ENCODE assay signal across 20 cellular contexts in genomic region chr4:187849556-187850245, GRCh38.
"Had no signal": no experiment of that assay in that cellular context is flagged by ENCODE, and none has a peak within 500 bp of the region (broad histone marks: within the 10 kb centered on the region; RNA-seq: fewer than 3 reads in every experiment).

No MANE protein-coding gene starts in this region.

- H3K27me3 ChIP-seq: body of pancreas, foreskin keratinocyte, neutrophil, sigmoid colon, stomach, vagina had no signal

- H3K27ac Mint-ChIP-seq: activated CD4-positive, alpha-beta memory T cell treated with anti-CD3 and anti-CD28 coated beads for 36 hours; activated CD4-positive, alpha-beta T cell treated with anti-CD3 and anti-CD28 coated beads for 36 hours; activated CD8-positive, alpha-beta memory T cell treated with anti-CD3 and anti-CD28 coated beads, Interleukin-2, amount 10 ng/mL, durations not matched to agents 7 days and 5 days; activated naive CD4-positive, alpha-beta T cell treated with anti-CD3 and anti-CD28 coated beads for 36 hours; activated T-helper 2 cell treated with anti-CD3 and anti-CD28 coated beads, Interferon-gamma antibody, Interleukin-2, Interleukin-4, amounts not matched to agents 10 μg/mL and 5 μg/mL and 100 μg/mL, durations not matched to agents 14 hours and 24 hours and 36 hours; natural killer cell treated with Interleukin-12 subunit alpha and Interleukin-12 subunit beta and Interleukin-15 and Interleukin-18, amount 100 ng/mL, for 72 hours; stimulated activated effector memory CD8-positive, alpha-beta T cell treated with anti-CD3 and anti-CD28 coated beads, Interleukin-12 subunit alpha, Interleukin-12 subunit beta, amount 100 ng/mL, for 72 hours; WTC11 had no signal

- H3K9me3 ChIP-seq: body of pancreas, neutrophil, sigmoid colon, vagina had no signal

- H3K36me3 Mint-ChIP-seq: activated CD4-positive, alpha-beta memory T cell treated with anti-CD3 and anti-CD28 coated beads for 36 hours; activated CD8-positive, alpha-beta memory T cell treated with anti-CD3 and anti-CD28 coated beads, Interleukin-2, amount 10 ng/mL, durations not matched to agents 7 days and 5 days; stimulated activated effector memory CD8-positive, alpha-beta T cell treated with anti-CD3 and anti-CD28 coated beads, Interleukin-12 subunit alpha, Interleukin-12 subunit beta, amount 100 ng/mL, for 72 hours had no signal

- H3K4me1 ChIP-seq: body of pancreas, foreskin keratinocyte, parathyroid adenoma, sigmoid colon, stomach, vagina had no signal

- H3K27me3 Mint-ChIP-seq: activated CD4-positive, alpha-beta memory T cell treated with anti-CD3 and anti-CD28 coated beads for 36 hours; activated CD4-positive, alpha-beta T cell treated with anti-CD3 and anti-CD28 coated beads for 36 hours; activated CD8-positive, alpha-beta memory T cell treated with anti-CD3 and anti-CD28 coated beads, Interleukin-2, amount 10 ng/mL, durations not matched to agents 7 days and 5 days; natural killer cell treated with Interleukin-12 subunit alpha and Interleukin-12 subunit beta and Interleukin-15 and Interleukin-18, amount 100 ng/mL, for 72 hours had no signal

- H3K36me3 ChIP-seq: neutrophil, sigmoid colon, stomach, vagina had no signal

- H3K4me3 ChIP-seq: body of pancreas, coronary artery, lung, sigmoid colon, stomach, vagina had no signal

- H3K4me1 Mint-ChIP-seq: activated CD4-positive, alpha-beta T cell treated with anti-CD3 and anti-CD28 coated beads for 36 hours; activated CD8-positive, alpha-beta memory T cell treated with anti-CD3 and anti-CD28 coated beads, Interleukin-2, amount 10 ng/mL, durations not matched to agents 7 days and 5 days; stimulated activated effector memory CD8-positive, alpha-beta T cell treated with anti-CD3 and anti-CD28 coated beads, Interleukin-12 subunit alpha, Interleukin-12 subunit beta, amount 100 ng/mL, for 72 hours had no signal

- H3K27ac ChIP-seq: body of pancreas, coronary artery, foreskin keratinocyte, neutrophil, parathyroid adenoma, sigmoid colon, stomach, vagina had no signal

- DNase-seq: activated CD4-positive, alpha-beta memory T cell treated with anti-CD3 and anti-CD28 coated beads for 36 hours; activated CD4-positive, alpha-beta T cell treated with anti-CD3 and anti-CD28 coated beads for 36 hours; activated CD8-positive, alpha-beta memory T cell treated with anti-CD3 and anti-CD28 coated beads, Interleukin-2, amount 10 ng/mL, durations not matched to agents 7 days and 5 days; activated naive CD4-positive, alpha-beta T cell treated with anti-CD3 and anti-CD28 coated beads for 36 hours; body of pancreas; central memory CD4-positive, alpha-beta T cell; foreskin keratinocyte; sigmoid colon; stimulated activated CD4-positive, alpha-beta T cell treated with anti-CD3 and anti-CD28 coated beads, Interleukin-4, amount 100 ng/mL, for 24 hours; stomach; trophoblast cell had no signal

- H3K4me3 Mint-ChIP-seq: activated CD4-positive, alpha-beta memory T cell treated with anti-CD3 and anti-CD28 coated beads for 36 hours; activated CD4-positive, alpha-beta T cell treated with anti-CD3 and anti-CD28 coated beads for 36 hours; activated CD8-positive, alpha-beta memory T cell treated with anti-CD3 and anti-CD28 coated beads, Interleukin-2, amount 10 ng/mL, durations not matched to agents 7 days and 5 days; activated naive CD4-positive, alpha-beta T cell treated with anti-CD3 and anti-CD28 coated beads for 36 hours; natural killer cell treated with Interleukin-12 subunit alpha and Interleukin-12 subunit beta and Interleukin-15 and Interleukin-18, amount 100 ng/mL, for 72 hours; stimulated activated effector memory CD8-positive, alpha-beta T cell treated with anti-CD3 and anti-CD28 coated beads, Interleukin-12 subunit alpha, Interleukin-12 subunit beta, amount 100 ng/mL, for 72 hours; WTC11 had no signal
